8 cellular contexts compared by ENCODE assay signal in genomic region chr9:86629530-86629929, GRCh38.
"Had no signal": no experiment of that assay in that cellular context is flagged by ENCODE, and none has a peak within 500 bp of the region (broad histone marks: within the 10 kb centered on the region; RNA-seq: fewer than 3 reads in every experiment).

No MANE protein-coding gene starts in this region.

- H3K4me3 ChIP-seq: GM12878 had no signal

- FAIRE-seq: G401.6, GM12878, GM12891, GM12892, GM18507, GM19239 had no signal

- ATAC-seq: GM12878 had no signal

- DNase-seq: GDM1, GF-D8 had no signal
